Comparison of ENCODE assay signal across 13 cellular contexts in the genomic region with DNA sequence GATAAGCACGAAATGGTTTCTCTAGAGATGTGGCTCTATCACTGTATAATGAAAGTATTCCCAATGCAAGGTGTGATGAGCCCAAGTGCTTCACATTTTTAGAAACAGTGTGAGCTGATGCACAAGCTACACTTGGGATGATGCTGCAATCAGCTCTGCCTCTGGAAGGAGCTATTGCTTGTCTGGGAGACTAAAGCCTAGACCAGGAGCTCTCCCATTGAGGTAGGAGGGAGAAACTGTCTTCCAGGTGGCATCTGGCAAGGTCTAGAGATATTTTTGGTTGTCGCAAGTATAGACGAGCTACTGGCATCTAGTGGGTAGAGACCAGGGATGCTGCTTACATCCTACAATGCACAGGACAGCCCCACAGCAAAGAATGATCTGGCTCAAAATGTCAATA. TPM values are rescaled to one million over a fixed set of nuclear protein-coding genes. Genes with fewer than 3 reads are reported as not detected.
DNase-seq lines count a peak whose midpoint lies in the region; ATAC-seq and TF ChIP-seq lines count a peak whose summit lies in the region.
"Had no signal": no experiment of that assay in that cellular context is flagged by ENCODE, and none has a peak within 500 bp of the region (broad histone marks: within the 10 kb centered on the region; RNA-seq: fewer than 3 reads in every experiment).

No MANE protein-coding gene starts in this region.

- H3K4me1 Mint-ChIP-seq in glutamatergic neuron (ENCODE audit: low read depth, unreplicated experiment): peaks cover 24% of the 10 kb centered on the region

- H3K36me3 ChIP-seq in HEK293 (ENCODE audit: control insufficient read depth in 2 of 2, insufficient read depth in 1 of 2, low read length in 2 of 2): no peaks in the 10 kb centered on the region

- peaks cover 4% of the 10 kb centered on the region for H3K27me3 Mint-ChIP-seq in glutamatergic neuron (ENCODE audit: unreplicated experiment)
- H3K27me3 Mint-ChIP-seq: B cell; CD4-positive, alpha-beta memory T cell; IgD-negative memory B cell had no signal

- POLR2A ChIA-PET in HEK293 (lab: Yijun Ruan, JAX): no interaction called here

- no peak overlapping the region for H3K4me3 ChIP-seq in HEK293 (ENCODE audit: low read depth, low read length)

- peaks cover 12% of the 10 kb centered on the region for H3K4me1 ChIP-seq in HEK293 (ENCODE audit: control insufficient read depth, insufficient read depth, low read length)

- CTCF ChIA-PET in HEK293 (lab: Yijun Ruan, JAX): interaction anchor here (1.2 kb wide), 1 partner anchor 10 kb away, joined by 4 read pairs; no protein-coding TSS in a partner anchor

- no peaks in the 10 kb centered on the region for H3K36me3 Mint-ChIP-seq in glutamatergic neuron (ENCODE audit: unreplicated experiment)
- H3K36me3 Mint-ChIP-seq: CD4-positive, alpha-beta memory T cell had no signal

- H3K27ac ChIP-seq in HEK293 (ENCODE audit: extremely low read depth, low read depth, low read length) (no peak overlapping the region), VCaP (peak overlapping the region; percentile 67)

- peak overlapping the region; percentile 49 for H3K27ac Mint-ChIP-seq in glutamatergic neuron (ENCODE audit: unreplicated experiment)
- H3K27ac Mint-ChIP-seq: B cell; CD4-positive, alpha-beta memory T cell; H9 had no signal

- no peak for ATAC-seq in GM19455 (IDR thresholded peaks at IDR 0.05; ENCODE audit: unreplicated experiment)

- no peaks in the 10 kb centered on the region for H3K9me3 ChIP-seq in HEK293 (ENCODE audit: control insufficient read depth, insufficient read depth, low read depth, low read length)

- TF ChIP-seq CTCF in HEK293 (tag by site-specific recombination; IDR thresholded peaks at IDR 0.05) (no peak), VCaP (conservative IDR thresholded peaks at IDR 0.05) (no peak), glutamatergic neuron (IDR thresholded peaks at IDR 0.05; ENCODE audit: partially characterized antibody, unreplicated experiment) (no peak)

- peaks cover 2% of the 10 kb centered on the region for H3K9me3 Mint-ChIP-seq in glutamatergic neuron (ENCODE audit: unreplicated experiment)
- H3K9me3 Mint-ChIP-seq: CD4-positive, alpha-beta memory T cell; H9; IgD-negative memory B cell had no signal

- DNase-seq in NCI-H2171 treated with DMSO at 0.1 percent for 48 hours (lab: John Stamatoyannopoulos, UW) (peak; percentile 32), NCI-H2171 (lab: John Stamatoyannopoulos, UW) (no peak), glutamatergic neuron (no peak), OCI-M1 (lab: John Stamatoyannopoulos, UW) (no peak)
- no peak for DNase-seq in activated CD4-positive, alpha-beta T cell treated with anti-CD3 and anti-CD28 coated beads, Interleukin-2, amount 50 U/mL, for 1 hour
- DNase-seq: CD4-positive, alpha-beta memory T cell; GOT3; H9 had no signal

- no peak overlapping the region for H3K4me3 Mint-ChIP-seq in glutamatergic neuron (ENCODE audit: unreplicated experiment)
- H3K4me3 Mint-ChIP-seq: B cell; CD4-positive, alpha-beta memory T cell; H9; IgD-negative memory B cell had no signal

TF ChIP-seq in HEK293, 187 proteins besides CTCF, POLR2A, EP300 and RAD21:
- TF ChIP-seq ZNF341 (tag by site-specific recombination; IDR thresholded peaks at IDR 0.05; ENCODE audit: low read depth): no peak
- TF ChIP-seq, protein P1, sequence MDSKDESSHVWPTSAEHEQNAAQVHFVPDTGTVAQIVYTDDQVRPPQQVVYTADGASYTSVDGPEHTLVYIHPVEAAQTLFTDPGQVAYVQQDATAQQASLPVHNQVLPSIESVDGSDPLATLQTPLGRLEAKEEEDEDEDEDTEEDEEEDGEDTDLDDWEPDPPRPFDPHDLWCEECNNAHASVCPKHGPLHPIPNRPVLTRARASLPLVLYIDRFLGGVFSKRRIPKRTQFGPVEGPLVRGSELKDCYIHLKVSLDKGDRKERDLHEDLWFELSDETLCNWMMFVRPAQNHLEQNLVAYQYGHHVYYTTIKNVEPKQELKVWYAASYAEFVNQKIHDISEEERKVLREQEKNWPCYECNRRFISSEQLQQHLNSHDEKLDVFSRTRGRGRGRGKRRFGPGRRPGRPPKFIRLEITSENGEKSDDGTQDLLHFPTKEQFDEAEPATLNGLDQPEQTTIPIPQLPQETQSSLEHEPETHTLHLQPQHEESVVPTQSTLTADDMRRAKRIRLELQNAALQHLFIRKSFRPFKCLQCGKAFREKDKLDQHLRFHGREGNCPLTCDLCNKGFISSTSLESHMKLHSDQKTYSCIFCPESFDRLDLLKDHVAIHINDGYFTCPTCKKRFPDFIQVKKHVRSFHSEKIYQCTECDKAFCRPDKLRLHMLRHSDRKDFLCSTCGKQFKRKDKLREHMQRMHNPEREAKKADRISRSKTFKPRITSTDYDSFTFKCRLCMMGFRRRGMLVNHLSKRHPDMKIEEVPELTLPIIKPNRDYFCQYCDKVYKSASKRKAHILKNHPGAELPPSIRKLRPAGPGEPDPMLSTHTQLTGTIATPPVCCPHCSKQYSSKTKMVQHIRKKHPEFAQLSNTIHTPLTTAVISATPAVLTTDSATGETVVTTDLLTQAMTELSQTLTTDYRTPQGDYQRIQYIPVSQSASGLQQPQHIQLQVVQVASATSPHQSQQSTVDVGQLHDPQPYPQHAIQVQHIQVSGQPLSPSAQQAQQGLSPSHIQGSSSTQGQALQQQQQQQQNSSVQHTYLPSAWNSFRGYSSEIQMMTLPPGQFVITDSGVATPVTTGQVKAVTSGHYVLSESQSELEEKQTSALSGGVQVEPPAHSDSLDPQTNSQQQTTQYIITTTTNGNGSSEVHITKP (tag by site-specific recombination; IDR thresholded peaks at IDR 0.05): peak; percentile 50
- TF ChIP-seq ZNF629 (tag by site-specific recombination; IDR thresholded peaks at IDR 0.05): no peak
- no peak for TF ChIP-seq MEIS1 (CRISPR knock-in tag; IDR thresholded peaks at IDR 0.05; ENCODE audit: borderline replicate concordance)

RNA-seq across cellular contexts. Expression of a gene that starts 42.0 kb away (rescaled TPM):
- total RNA-seq in glutamatergic neuron (ENCODE audit: unreplicated experiment): 261 TPM
